ENCODE assay signal across 1 cellular context in the genomic region with DNA sequence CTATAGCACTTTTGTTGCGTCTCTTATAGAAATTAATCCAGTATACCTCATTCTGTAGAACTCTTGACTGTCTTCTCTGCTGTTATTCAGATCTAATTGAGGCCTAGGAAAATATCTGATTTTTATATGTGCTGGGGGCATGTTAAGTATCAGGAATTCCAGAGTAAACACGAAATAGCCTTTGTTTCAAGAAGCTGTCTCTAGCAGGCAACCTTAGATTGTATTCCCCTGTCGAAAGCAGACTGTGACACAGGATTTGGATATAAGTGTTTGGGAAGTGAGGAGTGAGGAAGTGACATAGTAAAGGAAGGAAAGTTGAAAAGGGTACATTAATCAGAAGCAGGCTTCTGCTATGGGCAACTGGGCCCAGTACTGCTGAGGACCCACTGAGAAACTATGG.
TF ChIP-seq lines count a peak whose summit lies in the region.

No MANE protein-coding gene starts in this region.

TF ChIP-seq in K562, 482 proteins besides CTCF, POLR2A, EP300 and RAD21 (continued from another document):
- TF ChIP-seq, protein P1, sequence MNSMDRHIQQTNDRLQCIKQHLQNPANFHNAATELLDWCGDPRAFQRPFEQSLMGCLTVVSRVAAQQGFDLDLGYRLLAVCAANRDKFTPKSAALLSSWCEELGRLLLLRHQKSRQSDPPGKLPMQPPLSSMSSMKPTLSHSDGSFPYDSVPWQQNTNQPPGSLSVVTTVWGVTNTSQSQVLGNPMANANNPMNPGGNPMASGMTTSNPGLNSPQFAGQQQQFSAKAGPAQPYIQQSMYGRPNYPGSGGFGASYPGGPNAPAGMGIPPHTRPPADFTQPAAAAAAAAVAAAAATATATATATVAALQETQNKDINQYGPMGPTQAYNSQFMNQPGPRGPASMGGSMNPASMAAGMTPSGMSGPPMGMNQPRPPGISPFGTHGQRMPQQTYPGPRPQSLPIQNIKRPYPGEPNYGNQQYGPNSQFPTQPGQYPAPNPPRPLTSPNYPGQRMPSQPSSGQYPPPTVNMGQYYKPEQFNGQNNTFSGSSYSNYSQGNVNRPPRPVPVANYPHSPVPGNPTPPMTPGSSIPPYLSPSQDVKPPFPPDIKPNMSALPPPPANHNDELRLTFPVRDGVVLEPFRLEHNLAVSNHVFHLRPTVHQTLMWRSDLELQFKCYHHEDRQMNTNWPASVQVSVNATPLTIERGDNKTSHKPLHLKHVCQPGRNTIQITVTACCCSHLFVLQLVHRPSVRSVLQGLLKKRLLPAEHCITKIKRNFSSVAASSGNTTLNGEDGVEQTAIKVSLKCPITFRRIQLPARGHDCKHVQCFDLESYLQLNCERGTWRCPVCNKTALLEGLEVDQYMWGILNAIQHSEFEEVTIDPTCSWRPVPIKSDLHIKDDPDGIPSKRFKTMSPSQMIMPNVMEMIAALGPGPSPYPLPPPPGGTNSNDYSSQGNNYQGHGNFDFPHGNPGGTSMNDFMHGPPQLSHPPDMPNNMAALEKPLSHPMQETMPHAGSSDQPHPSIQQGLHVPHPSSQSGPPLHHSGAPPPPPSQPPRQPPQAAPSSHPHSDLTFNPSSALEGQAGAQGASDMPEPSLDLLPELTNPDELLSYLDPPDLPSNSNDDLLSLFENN (IDR thresholded peaks at IDR 0.05; ENCODE audit: low read depth in 2 of 2, low read length in 2 of 2) = no peak
- no peak for TF ChIP-seq CXXC5 (CRISPR knock-in tag; IDR thresholded peaks at IDR 0.05)
- no peak for TF ChIP-seq ZNF253 (CRISPR knock-in tag; conservative IDR thresholded peaks at IDR 0.05)
TF ChIP-seq in K562: peak in this region for 0.
